Comparison of ENCODE assay signal across 1 cellular context in genomic region chr2:238287702-238288649, GRCh38.
TF ChIP-seq lines count a peak whose summit lies in the region.

A gene with protein sequence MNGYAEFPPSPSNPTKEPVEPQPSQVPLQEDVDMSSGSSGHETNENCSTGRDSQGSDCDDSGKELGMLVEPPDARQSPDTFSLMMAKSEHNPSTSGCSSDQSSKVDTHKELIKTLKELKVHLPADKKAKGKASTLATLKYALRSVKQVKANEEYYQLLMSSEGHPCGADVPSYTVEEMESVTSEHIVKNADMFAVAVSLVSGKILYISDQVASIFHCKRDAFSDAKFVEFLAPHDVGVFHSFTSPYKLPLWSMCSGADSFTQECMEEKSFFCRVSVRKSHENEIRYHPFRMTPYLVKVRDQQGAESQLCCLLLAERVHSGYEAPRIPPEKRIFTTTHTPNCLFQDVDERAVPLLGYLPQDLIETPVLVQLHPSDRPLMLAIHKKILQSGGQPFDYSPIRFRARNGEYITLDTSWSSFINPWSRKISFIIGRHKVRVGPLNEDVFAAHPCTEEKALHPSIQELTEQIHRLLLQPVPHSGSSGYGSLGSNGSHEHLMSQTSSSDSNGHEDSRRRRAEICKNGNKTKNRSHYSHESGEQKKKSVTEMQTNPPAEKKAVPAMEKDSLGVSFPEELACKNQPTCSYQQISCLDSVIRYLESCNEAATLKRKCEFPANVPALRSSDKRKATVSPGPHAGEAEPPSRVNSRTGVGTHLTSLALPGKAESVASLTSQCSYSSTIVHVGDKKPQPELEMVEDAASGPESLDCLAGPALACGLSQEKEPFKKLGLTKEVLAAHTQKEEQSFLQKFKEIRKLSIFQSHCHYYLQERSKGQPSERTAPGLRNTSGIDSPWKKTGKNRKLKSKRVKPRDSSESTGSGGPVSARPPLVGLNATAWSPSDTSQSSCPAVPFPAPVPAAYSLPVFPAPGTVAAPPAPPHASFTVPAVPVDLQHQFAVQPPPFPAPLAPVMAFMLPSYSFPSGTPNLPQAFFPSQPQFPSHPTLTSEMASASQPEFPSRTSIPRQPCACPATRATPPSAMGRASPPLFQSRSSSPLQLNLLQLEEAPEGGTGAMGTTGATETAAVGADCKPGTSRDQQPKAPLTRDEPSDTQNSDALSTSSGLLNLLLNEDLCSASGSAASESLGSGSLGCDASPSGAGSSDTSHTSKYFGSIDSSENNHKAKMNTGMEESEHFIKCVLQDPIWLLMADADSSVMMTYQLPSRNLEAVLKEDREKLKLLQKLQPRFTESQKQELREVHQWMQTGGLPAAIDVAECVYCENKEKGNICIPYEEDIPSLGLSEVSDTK (N-terminal part only) (minus strand): TSS chr2:238288610. CDS start chr2:238277936, 10,674 bp downstream.

TF ChIP-seq in GM12878, 131 proteins besides CTCF, POLR2A, EP300 and RAD21:
- peak; percentile 64 for TF ChIP-seq NKRF (conservative IDR thresholded peaks at IDR 0.05)
- no peak for TF ChIP-seq POLR2AphosphoS5 (IDR thresholded peaks at IDR 0.05; ENCODE audit: low read length)
- TF ChIP-seq NR2F1 (conservative IDR thresholded peaks at IDR 0.05): peak; percentile 43; the same call in 1 of the 2 replicates
- no peak for TF ChIP-seq PAX8 (IDR thresholded peaks at IDR 0.05)
- TF ChIP-seq, protein P1, sequence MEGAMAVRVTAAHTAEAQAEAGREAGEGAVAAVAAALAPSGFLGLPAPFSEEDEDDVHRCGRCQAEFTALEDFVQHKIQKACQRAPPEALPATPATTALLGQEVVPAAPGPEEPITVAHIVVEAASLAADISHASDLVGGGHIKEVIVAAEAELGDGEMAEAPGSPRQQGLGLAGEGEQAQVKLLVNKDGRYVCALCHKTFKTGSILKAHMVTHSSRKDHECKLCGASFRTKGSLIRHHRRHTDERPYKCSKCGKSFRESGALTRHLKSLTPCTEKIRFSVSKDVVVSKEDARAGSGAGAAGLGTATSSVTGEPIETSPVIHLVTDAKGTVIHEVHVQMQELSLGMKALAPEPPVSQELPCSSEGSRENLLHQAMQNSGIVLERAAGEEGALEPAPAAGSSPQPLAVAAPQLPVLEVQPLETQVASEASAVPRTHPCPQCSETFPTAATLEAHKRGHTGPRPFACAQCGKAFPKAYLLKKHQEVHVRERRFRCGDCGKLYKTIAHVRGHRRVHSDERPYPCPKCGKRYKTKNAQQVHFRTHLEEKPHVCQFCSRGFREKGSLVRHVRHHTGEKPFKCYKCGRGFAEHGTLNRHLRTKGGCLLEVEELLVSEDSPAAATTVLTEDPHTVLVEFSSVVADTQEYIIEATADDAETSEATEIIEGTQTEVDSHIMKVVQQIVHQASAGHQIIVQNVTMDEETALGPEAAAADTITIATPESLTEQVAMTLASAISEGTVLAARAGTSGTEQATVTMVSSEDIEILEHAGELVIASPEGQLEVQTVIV (IDR thresholded peaks at IDR 0.05; ENCODE audit: borderline replicate concordance, partially characterized antibody): no peak
- TF ChIP-seq SUPT20H (IDR thresholded peaks at IDR 0.05; ENCODE audit: borderline replicate concordance, control insufficient read depth, low read depth, low read length): no peak
- peak; percentile 69; the same call in 1 of the 2 replicates for TF ChIP-seq RFX5 (IDR thresholded peaks at IDR 0.05; ENCODE audit: low read depth, low read length)
- peak in 1 of 2 experiments; percentile 37; a peak in 1 of 4 replicates for TF ChIP-seq IKZF2 (IDR thresholded peaks at IDR 0.05)
- TF ChIP-seq SMARCA5 (IDR thresholded peaks at IDR 0.05): peak; percentile 62; the same call in 1 of the 2 replicates
- TF ChIP-seq RUNX3 (IDR thresholded peaks at IDR 0.05; ENCODE audit: low read length): peak; percentile 49
- no peak for TF ChIP-seq NFYA (IDR thresholded peaks at IDR 0.05; ENCODE audit: borderline replicate concordance, low read depth, low read length)
- no peak for TF ChIP-seq STAT3 (IDR thresholded peaks at IDR 0.05; ENCODE audit: low read depth, low read length)
- TF ChIP-seq SPI1 (IDR thresholded peaks at IDR 0.05; ENCODE audit: borderline replicate concordance, insufficient read depth, low read depth, low read length): no peak
- TF ChIP-seq, protein P2, sequence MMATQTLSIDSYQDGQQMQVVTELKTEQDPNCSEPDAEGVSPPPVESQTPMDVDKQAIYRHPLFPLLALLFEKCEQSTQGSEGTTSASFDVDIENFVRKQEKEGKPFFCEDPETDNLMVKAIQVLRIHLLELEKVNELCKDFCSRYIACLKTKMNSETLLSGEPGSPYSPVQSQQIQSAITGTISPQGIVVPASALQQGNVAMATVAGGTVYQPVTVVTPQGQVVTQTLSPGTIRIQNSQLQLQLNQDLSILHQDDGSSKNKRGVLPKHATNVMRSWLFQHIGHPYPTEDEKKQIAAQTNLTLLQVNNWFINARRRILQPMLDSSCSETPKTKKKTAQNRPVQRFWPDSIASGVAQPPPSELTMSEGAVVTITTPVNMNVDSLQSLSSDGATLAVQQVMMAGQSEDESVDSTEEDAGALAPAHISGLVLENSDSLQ (IDR thresholded peaks at IDR 0.05): peak; percentile 10; the same call in 1 of the 2 replicates
- TF ChIP-seq SIN3A (IDR thresholded peaks at IDR 0.05; ENCODE audit: low read depth, low read length): no peak; the same call in 1 of the 2 replicates
- no peak for TF ChIP-seq SMAD1 (IDR thresholded peaks at IDR 0.05; ENCODE audit: low read depth, partially characterized antibody)
- TF ChIP-seq ZSCAN29 (IDR thresholded peaks at IDR 0.05): peak; percentile 72; the same call in 1 of the 2 replicates
- TF ChIP-seq, protein P3, sequence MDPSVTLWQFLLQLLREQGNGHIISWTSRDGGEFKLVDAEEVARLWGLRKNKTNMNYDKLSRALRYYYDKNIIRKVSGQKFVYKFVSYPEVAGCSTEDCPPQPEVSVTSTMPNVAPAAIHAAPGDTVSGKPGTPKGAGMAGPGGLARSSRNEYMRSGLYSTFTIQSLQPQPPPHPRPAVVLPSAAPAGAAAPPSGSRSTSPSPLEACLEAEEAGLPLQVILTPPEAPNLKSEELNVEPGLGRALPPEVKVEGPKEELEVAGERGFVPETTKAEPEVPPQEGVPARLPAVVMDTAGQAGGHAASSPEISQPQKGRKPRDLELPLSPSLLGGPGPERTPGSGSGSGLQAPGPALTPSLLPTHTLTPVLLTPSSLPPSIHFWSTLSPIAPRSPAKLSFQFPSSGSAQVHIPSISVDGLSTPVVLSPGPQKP (IDR thresholded peaks at IDR 0.05; ENCODE audit: low read depth, low read length): 0 out of 2 replicates have a peak, but pooled peaks have one; percentile 37
- peak; percentile 43; the same call in 1 of the 2 replicates for TF ChIP-seq CREB1 (IDR thresholded peaks at IDR 0.05; ENCODE audit: low read depth)
- no peak for TF ChIP-seq RAD51 (IDR thresholded peaks at IDR 0.05)
- peak; percentile 53 for TF ChIP-seq LARP7 (IDR thresholded peaks at IDR 0.05)
- 0 out of 2 replicates have a peak, but pooled peaks have one; percentile 13 for TF ChIP-seq TARDBP (IDR thresholded peaks at IDR 0.05; ENCODE audit: borderline replicate concordance)
